Comparison of ENCODE assay signal across 1 cellular context in the genomic region with DNA sequence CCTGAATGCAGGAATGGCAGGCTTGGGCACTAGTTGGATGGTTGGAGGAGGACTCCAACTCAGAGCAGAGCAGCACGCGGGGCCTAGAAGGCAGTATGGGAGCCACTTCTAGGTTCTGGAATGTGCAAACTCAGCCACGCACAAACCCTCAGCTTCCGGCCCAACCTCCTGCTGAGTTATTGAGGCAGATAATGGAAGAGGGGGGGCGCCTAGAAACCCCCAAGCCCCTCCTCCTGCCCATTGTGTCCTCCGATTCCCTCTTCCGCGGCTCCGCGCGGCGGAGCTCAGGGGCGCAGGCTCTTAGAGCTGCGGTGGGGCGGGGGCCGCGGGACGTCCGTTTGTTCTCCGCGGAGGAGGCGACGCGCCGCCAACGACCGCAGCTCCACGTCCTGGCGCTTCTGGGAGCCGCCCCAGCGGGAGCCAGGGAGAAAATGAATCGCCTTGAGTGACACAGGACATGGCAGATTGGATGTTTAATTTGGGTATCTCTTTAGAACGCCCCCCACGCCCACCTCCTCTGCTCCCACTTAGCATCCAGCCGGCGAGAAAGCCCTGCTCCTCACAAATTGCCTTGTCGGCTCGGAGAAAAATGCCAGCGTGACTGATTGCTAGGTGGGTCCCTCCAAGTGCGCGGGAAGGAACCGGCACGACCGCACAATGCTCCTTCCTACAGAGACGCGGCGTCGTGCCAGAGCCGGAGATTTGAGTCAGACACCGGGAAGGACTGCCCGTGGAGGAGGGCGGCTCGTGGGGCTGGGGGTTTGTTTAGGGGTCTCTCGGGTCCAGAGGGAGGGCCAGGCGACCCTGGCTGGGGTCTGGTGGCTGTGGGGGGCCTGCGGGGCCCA.
TF ChIP-seq lines count a peak whose summit lies in the region.

No MANE protein-coding gene starts in this region.

TF ChIP-seq in K562, 482 proteins besides CTCF, POLR2A, EP300 and RAD21 (continued from another document and continues in another):
- TF ChIP-seq, protein P1, sequence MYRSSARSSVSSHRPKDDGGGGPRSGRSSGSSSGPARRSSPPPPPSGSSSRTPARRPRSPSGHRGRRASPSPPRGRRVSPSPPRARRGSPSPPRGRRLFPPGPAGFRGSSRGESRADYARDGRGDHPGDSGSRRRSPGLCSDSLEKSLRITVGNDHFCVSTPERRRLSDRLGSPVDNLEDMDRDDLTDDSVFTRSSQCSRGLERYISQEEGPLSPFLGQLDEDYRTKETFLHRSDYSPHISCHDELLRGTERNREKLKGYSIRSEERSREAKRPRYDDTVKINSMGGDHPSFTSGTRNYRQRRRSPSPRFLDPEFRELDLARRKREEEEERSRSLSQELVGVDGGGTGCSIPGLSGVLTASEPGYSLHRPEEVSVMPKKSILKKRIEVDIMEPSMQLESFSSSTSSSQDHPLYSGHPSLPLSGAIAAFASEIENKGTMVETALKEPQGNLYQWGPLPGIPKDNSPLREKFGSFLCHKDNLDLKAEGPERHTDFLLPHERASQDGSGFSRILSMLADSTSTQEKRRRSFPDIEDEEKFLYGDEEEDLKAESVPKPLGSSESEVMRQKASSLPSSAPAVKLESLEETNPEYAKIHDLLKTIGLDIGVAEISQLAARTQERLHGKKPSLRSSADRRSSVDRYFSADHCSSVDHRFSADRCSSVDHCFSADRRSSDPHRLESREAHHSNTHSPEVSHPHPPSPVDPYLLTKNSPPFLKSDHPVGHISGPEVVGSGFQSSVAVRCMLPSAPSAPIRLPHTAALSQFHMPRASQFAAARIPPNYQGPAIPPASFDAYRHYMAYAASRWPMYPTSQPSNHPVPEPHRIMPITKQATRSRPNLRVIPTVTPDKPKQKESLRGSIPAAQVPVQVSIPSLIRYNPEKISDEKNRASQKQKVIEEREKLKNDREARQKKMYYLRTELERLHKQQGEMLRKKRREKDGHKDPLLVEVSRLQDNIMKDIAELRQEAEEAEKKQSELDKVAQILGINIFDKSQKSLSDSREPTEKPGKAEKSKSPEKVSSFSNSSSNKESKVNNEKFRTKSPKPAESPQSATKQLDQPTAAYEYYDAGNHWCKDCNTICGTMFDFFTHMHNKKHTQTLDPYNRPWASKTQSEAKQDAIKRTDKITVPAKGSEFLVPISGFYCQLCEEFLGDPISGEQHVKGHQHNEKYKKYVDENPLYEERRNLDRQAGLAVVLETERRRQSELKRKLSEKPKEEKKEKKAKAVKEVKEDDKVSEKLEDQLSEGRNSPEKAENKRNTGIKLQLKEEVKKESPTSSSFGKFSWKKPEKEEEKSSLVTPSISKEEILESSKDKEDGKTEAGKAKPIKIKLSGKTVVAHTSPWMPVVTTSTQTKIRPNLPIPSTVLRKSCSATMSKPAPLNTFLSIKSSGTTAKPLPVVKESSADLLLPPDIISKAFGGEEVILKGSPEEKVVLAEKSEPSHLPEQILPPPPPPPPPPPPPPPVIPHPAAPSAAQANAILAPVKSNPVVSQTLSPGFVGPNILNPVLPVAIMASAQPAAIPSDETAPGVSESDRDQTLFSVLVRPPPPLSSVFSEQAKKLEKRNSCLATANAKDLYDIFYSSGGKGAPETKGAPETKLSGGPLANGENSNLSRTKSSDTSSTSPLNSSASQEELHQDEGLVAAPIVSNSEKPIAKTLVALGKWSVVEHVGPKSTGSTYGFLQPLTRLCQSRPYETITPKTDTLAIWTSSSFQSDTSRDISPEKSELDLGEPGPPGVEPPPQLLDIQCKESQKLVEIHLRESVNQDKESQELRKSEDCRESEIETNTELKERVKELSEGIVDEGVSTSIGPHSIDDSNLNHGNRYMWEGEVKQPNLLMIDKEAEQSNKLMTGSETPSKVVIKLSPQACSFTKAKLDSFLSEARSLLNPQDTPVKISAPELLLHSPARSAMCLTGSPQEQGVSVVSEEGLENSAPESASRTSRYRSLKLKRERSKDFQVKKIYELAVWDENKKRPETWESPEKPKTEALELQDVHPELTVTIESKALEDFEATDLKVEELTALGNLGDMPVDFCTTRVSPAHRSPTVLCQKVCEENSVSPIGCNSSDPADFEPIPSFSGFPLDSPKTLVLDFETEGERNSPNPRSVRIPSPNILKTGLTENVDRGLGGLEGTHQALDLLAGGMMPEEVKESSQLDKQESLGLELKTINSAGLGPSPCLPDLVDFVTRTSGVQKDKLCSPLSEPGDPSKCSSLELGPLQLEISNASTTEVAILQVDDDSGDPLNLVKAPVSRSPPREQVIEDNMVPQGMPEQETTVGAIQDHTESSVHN (IDR thresholded peaks at IDR 0.05; ENCODE audit: borderline replicate concordance in 1 of 2, low read depth in 1 of 2) = no peak
- TF ChIP-seq CUX1 (CRISPR knock-in tag; IDR thresholded peaks at IDR 0.05) = no peak
- TF ChIP-seq ZFP1 (CRISPR knock-in tag; IDR thresholded peaks at IDR 0.05) = no peak
- no peak for TF ChIP-seq E2F1 (CRISPR knock-in tag; IDR thresholded peaks at IDR 0.05)
- no peak for TF ChIP-seq ZNF444 (CRISPR knock-in tag; IDR thresholded peaks at IDR 0.05)
- no peak for TF ChIP-seq ZNF717 (CRISPR knock-in tag; IDR thresholded peaks at IDR 0.05)
- TF ChIP-seq NFIX (CRISPR knock-in tag; IDR thresholded peaks at IDR 0.05; ENCODE audit: low read depth) = no peak
- peak; percentile 66; the same call in 1 of the 2 replicates for TF ChIP-seq ARID1B (IDR thresholded peaks at IDR 0.05)
- TF ChIP-seq, protein P2, sequence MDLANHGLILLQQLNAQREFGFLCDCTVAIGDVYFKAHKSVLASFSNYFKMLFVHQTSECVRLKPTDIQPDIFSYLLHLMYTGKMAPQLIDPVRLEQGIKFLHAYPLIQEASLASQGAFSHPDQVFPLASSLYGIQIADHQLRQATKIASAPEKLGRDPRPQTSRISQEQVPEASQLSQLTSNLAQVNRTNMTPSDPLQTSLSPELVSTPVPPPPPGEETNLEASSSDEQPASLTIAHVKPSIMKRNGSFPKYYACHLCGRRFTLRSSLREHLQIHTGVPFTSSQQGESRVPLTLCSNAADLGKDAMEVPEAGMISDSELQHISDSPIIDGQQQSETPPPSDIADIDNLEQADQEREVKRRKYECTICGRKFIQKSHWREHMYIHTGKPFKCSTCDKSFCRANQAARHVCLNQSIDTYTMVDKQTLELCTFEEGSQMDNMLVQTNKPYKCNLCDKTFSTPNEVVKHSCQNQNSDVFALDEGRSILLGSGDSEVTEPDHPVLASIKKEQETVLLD (IDR thresholded peaks at IDR 0.05) = no peak
- peak; percentile 83 for TF ChIP-seq CCNT2 (IDR thresholded peaks at IDR 0.05; ENCODE audit: borderline replicate concordance, extremely low read depth, insufficient read length, low read depth, low read length)
- no peak for TF ChIP-seq CBFA2T3 (IDR thresholded peaks at IDR 0.05)
- no peak for TF ChIP-seq IRF2 (CRISPR knock-in tag; IDR thresholded peaks at IDR 0.05)
- TF ChIP-seq SRSF9 (IDR thresholded peaks at IDR 0.05; ENCODE audit: borderline replicate concordance, low read depth, low read length) = no peak
- no peak for TF ChIP-seq ZNF24 (IDR thresholded peaks at IDR 0.05)
- peak; percentile 16 for TF ChIP-seq FIP1L1 (IDR thresholded peaks at IDR 0.05; ENCODE audit: low read depth, low read length, poor library complexity, severe bottlenecking)
- TF ChIP-seq HMG20B (CRISPR knock-in tag; IDR thresholded peaks at IDR 0.05) = no peak
- TF ChIP-seq TSC22D4 (tag; IDR thresholded peaks at IDR 0.05) = no peak
- peak; percentile 82 for TF ChIP-seq CXXC5 (CRISPR knock-in tag; IDR thresholded peaks at IDR 0.05)
- no peak for TF ChIP-seq SP2 (IDR thresholded peaks at IDR 0.05; ENCODE audit: extremely low read depth, low read depth, low read length, poor library complexity, severe bottlenecking)
- no peak for TF ChIP-seq PATZ1 (CRISPR knock-in tag; IDR thresholded peaks at IDR 0.05; ENCODE audit: borderline replicate concordance)
- no peak for TF ChIP-seq GTF2E2 (tag; IDR thresholded peaks at IDR 0.05)
- TF ChIP-seq ZNF253 (CRISPR knock-in tag; conservative IDR thresholded peaks at IDR 0.05) = no peak
- TF ChIP-seq ZZZ3 (IDR thresholded peaks at IDR 0.05) = no peak
- TF ChIP-seq TRIM24 (IDR thresholded peaks at IDR 0.05) = no peak
- no peak for TF ChIP-seq FOS (IDR thresholded peaks at IDR 0.05; ENCODE audit: extremely low read depth, insufficient read length)
- TF ChIP-seq, protein P3, sequence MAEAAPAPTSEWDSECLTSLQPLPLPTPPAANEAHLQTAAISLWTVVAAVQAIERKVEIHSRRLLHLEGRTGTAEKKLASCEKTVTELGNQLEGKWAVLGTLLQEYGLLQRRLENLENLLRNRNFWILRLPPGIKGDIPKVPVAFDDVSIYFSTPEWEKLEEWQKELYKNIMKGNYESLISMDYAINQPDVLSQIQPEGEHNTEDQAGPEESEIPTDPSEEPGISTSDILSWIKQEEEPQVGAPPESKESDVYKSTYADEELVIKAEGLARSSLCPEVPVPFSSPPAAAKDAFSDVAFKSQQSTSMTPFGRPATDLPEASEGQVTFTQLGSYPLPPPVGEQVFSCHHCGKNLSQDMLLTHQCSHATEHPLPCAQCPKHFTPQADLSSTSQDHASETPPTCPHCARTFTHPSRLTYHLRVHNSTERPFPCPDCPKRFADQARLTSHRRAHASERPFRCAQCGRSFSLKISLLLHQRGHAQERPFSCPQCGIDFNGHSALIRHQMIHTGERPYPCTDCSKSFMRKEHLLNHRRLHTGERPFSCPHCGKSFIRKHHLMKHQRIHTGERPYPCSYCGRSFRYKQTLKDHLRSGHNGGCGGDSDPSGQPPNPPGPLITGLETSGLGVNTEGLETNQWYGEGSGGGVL (CRISPR knock-in tag; IDR thresholded peaks at IDR 0.05) = no peak
- no peak for TF ChIP-seq THRAP3 (IDR thresholded peaks at IDR 0.05; ENCODE audit: borderline replicate concordance)
- peak in 1 of 2 experiments; percentile 84; a peak in 2 of 4 replicates for TF ChIP-seq RCOR1 (IDR thresholded peaks at IDR 0.05; ENCODE audit: borderline replicate concordance in 1 of 2, low read depth in 2 of 2, low read length in 2 of 2)
- no peak for TF ChIP-seq RBM14 (IDR thresholded peaks at IDR 0.05; ENCODE audit: borderline replicate concordance, insufficient read depth, low read depth, low read length)
- TF ChIP-seq BHLHE40 (IDR thresholded peaks at IDR 0.05; ENCODE audit: low read length) = no peak
- no peak for TF ChIP-seq TCF7 (IDR thresholded peaks at IDR 0.05; ENCODE audit: borderline replicate concordance)
- TF ChIP-seq CREBBP (IDR thresholded peaks at IDR 0.05; ENCODE audit: low read depth, low read length) = no peak
- TF ChIP-seq KAT7 (CRISPR knock-in tag; IDR thresholded peaks at IDR 0.05; ENCODE audit: borderline replicate concordance) = no peak
- peak; percentile 52 to 79; a peak in 2 of 4 replicates for TF ChIP-seq MAZ (CRISPR knock-in tag; conservative IDR thresholded peaks at IDR 0.05 in 1 of 2, IDR thresholded peaks at IDR 0.05 in 1 of 2)
- no peak for TF ChIP-seq GATAD2B (IDR thresholded peaks at IDR 0.05; ENCODE audit: borderline replicate concordance)
- 0 out of 2 replicates have a peak, but pooled peaks have one; percentile 31 for TF ChIP-seq HDAC2 (IDR thresholded peaks at IDR 0.05)
- TF ChIP-seq ZNF75A (CRISPR knock-in tag; IDR thresholded peaks at IDR 0.05) = no peak
- TF ChIP-seq TCFL5 (CRISPR knock-in tag; conservative IDR thresholded peaks at IDR 0.05) = no peak
- TF ChIP-seq RFX1 (IDR thresholded peaks at IDR 0.05) = no peak
- no peak for TF ChIP-seq NFYB (IDR thresholded peaks at IDR 0.05; ENCODE audit: extremely low read depth, insufficient read length)
